In the genomic region with DNA sequence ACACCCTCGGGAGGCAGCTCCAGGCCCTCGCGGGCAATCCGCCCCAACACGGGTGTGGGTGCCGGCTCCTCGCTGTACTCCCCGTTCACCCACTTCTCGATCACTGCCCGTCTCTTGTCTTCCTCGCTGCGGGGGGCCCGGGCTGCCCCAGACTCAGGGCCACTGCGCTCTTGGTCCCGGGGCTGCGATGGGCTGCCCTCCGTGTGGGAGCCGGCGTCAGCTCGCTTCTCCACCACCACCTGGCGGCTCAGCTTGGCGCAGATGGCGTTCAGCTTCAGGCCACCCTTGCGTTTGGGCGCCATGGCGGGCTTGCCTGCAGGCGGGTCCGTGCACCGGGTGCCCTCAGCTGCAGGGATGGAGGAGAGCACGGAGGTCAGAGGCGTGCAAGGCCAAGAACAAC, we compare ENCODE assay signal across 20 cellular contexts.
DNase-seq lines count a peak whose midpoint lies in the region; ATAC-seq and TF ChIP-seq lines count a peak whose summit lies in the region.
"Had no signal": no experiment of that assay in that cellular context is flagged by ENCODE, and none has a peak within 500 bp of the region (broad histone marks: within the 10 kb centered on the region; RNA-seq: fewer than 3 reads in every experiment).

No MANE protein-coding gene starts in this region.

- no peaks in the 10 kb centered on the region for H3K9me3 Mint-ChIP-seq in naive thymus-derived CD8-positive, alpha-beta T cell
- H3K9me3 Mint-ChIP-seq: CD4-positive, CD25-positive, alpha-beta regulatory T cell had no signal

- H3K4me1 Mint-ChIP-seq in naive thymus-derived CD8-positive, alpha-beta T cell: peaks cover 0 to 1% (median 0%) of the 10 kb centered on the region in 4 donors
- H3K4me1 Mint-ChIP-seq: CD4-positive, CD25-positive, alpha-beta regulatory T cell had no signal

- intact Hi-C loops in cardiac septum (cut with DNase I) (no loop called here), left lung (cut with DNase I) (no loop called here), psoas muscle (cut with DNase I) (loop anchor here in 1 of 2 donors (10.0 kb wide), 1 partner anchor 130 kb away; no protein-coding TSS in a partner anchor)

- TF ChIP-seq CTCF in right atrium auricular region (IDR thresholded peaks at IDR 0.05) (no peak), left lung (IDR thresholded peaks at IDR 0.05) (no peak), psoas muscle (IDR thresholded peaks at IDR 0.05) (no peak), upper lobe of left lung (IDR thresholded peaks at IDR 0.05) (no peak)

- H3K27me3 ChIP-seq in right atrium auricular region: no peaks in the 10 kb centered on the region
- no peaks in the 10 kb centered on the region for H3K27me3 ChIP-seq in left lung
- no peaks in the 10 kb centered on the region for H3K27me3 ChIP-seq in psoas muscle (ENCODE audit: insufficient read depth in 3 of 3, low read length in 2 of 3)
- no peaks in the 10 kb centered on the region for H3K27me3 ChIP-seq in upper lobe of left lung

- H3K4me3 Mint-ChIP-seq in naive thymus-derived CD8-positive, alpha-beta T cell: no peak overlapping the region

- POLR2A ChIA-PET in naive thymus-derived CD8-positive, alpha-beta T cell (lab: Charles Lee): no interaction called here

- no peak overlapping the region for H3K4me3 ChIP-seq in right atrium auricular region
- no peak overlapping the region for H3K4me3 ChIP-seq in left lung
- H3K4me3 ChIP-seq in psoas muscle: no peak overlapping the region
- H3K4me3 ChIP-seq in upper lobe of left lung: peak overlapping the region in 1 of 4 donors; percentile 20

- peaks cover 16% of the 10 kb centered on the region for H3K36me3 ChIP-seq in right atrium auricular region
- peaks cover 0 to 20% of the 10 kb centered on the region in 2 donors for H3K36me3 ChIP-seq in left lung
- H3K36me3 ChIP-seq in psoas muscle (ENCODE audit: insufficient read depth in 1 of 2, low read depth in 1 of 2): peaks cover 0 to 13% of the 10 kb centered on the region in 2 donors
- peaks cover 0 to 20% (median 16%) of the 10 kb centered on the region in 4 donors for H3K36me3 ChIP-seq in upper lobe of left lung

- ATAC-seq in left lung (no peak), psoas muscle (no peak), upper lobe of left lung (ENCODE audit: low FRiP score in 2 of 2) (no peak)
- ATAC-seq in naive thymus-derived CD8-positive, alpha-beta T cell: no peak

- H3K27ac ChIP-seq in right atrium auricular region (peak overlapping the region; percentile 90 to 93), left lung (peak overlapping the region; percentile 75 to 79), psoas muscle (peak overlapping the region; percentile 92), upper lobe of left lung (peak overlapping the region; percentile 82 to 97 (median 88))

- no peaks in the 10 kb centered on the region for H3K9me3 ChIP-seq in right atrium auricular region
- no peaks in the 10 kb centered on the region for H3K9me3 ChIP-seq in left lung
- H3K9me3 ChIP-seq in psoas muscle: no peaks in the 10 kb centered on the region
- no peaks in the 10 kb centered on the region for H3K9me3 ChIP-seq in upper lobe of left lung

- TF ChIP-seq EP300 in upper lobe of left lung (IDR thresholded peaks at IDR 0.05): no peak

- no peak overlapping the region for H3K27ac Mint-ChIP-seq in naive thymus-derived CD8-positive, alpha-beta T cell
- H3K27ac Mint-ChIP-seq: CD4-positive, CD25-positive, alpha-beta regulatory T cell had no signal

- WGBS in psoas muscle, 3 donors: 95 to 97% (median 96%) methylated on average over 31 of the region's 31 CpGs
- WGBS in upper lobe of left lung, 2 donors: 90 to 94% methylated on average over 25 to 31 of the region's 31 CpGs

- H3K36me3 Mint-ChIP-seq in naive thymus-derived CD8-positive, alpha-beta T cell: peaks cover 0 to 5% (median 0%) of the 10 kb centered on the region in 3 donors
- H3K36me3 Mint-ChIP-seq: CD4-positive, CD25-positive, alpha-beta regulatory T cell had no signal

- H3K27me3 Mint-ChIP-seq in naive thymus-derived CD8-positive, alpha-beta T cell: no peaks in the 10 kb centered on the region
- H3K27me3 Mint-ChIP-seq: CD4-positive, CD25-positive, alpha-beta regulatory T cell had no signal

- no peak for TF ChIP-seq POLR2A in upper lobe of left lung (IDR thresholded peaks at IDR 0.05)

- DNase-seq in right atrium auricular region (ENCODE audit: low spot score) (no peak), cardiac septum (ENCODE audit: low spot score) (no peak), left lung (no peak), psoas muscle (no peak), upper lobe of left lung (peak in 1 of 2 donors; percentile 80), NCI-H1105 (lab: John Stamatoyannopoulos, UW) (no peak), NCI-H2171 treated with DMSO at 0.1 percent for 48 hours (lab: John Stamatoyannopoulos, UW) (no peak)
- no peak for DNase-seq in naive thymus-derived CD8-positive, alpha-beta T cell
- DNase-seq: AML-193; Calu3; CD4-positive, CD25-positive, alpha-beta regulatory T cell; DMS79; HCEC 1CT; NCI-H1092; NCI-H1694; NCI-H2107; NCI-H345; NCI-H69; NK-92 treated with Interleukin-12 subunit alpha and Interleukin-12 subunit beta, amount 100 ng/mL, for 24 hours; OCI-M1 had no signal

- H3K4me1 ChIP-seq in right atrium auricular region (peaks cover 0 to 76% of the 10 kb centered on the region in 2 donors), left lung (peaks cover 15 to 68% of the 10 kb centered on the region in 2 donors), psoas muscle (peaks cover 72% of the 10 kb centered on the region), upper lobe of left lung (peaks cover 67 to 82% (median 76%) of the 10 kb centered on the region in 4 donors)
